ENCODE assay signal across 9 cellular contexts in the genomic region with DNA sequence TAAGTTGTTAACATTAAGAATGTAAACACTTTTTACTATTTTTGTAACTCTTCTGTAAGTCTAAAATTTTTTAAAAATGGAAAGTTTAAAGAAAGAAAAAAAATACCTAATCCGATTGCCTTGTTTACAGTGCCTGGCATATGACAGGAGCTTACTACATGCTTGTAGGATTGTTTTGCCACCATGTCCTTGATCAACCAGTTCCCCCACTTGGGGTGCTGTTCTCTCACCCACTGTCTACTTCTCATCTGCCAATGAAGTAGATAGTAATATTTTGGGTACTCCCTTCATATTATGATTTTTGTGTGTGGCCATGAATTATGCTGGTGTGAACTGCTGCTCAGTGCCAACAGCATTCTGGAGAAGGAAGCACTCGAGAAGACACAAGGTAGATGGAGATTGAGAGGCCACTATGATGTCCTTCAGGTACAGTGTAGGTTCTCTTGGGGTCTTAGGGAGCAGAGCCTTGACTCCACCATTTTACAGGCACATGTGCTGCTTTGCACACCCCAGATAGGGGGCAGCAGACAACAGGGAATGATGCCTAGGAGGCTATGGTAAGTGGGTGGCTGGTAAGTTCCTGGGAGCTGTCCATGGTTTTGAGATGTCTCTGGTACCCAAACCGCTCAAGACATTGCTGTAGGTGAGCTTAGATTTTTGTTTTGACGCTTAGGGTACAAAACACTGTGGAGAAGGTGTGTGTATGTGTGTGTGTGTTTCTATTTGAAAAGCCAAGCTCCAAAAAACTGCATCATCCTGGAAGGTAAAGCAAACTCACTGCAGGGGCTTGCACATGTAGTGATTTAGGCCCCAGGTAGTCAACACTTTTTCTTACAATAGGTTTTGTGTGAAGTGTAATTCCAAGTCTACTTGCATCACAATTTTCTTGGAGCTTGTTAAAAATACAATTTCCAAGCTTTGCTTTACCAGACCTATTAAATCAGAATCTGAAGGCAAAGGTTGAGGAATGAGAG.
DNase-seq lines count a peak whose midpoint lies in the region; ATAC-seq, FAIRE-seq and TF ChIP-seq lines count a peak whose summit lies in the region.
"Had no signal": no experiment of that assay in that cellular context is flagged by ENCODE, and none has a peak within 500 bp of the region (broad histone marks: within the 10 kb centered on the region; RNA-seq: fewer than 3 reads in every experiment).

No MANE protein-coding gene starts in this region.

- no peak overlapping the region for H4K8ac ChIP-seq in H9 (replicated peaks; ENCODE audit: insufficient read length, low read depth, low read length)

- H3K79me2 ChIP-seq in H9 (ENCODE audit: insufficient read depth, low read length) (no peaks in the 10 kb centered on the region; the same call in 1 of the 2 replicates), K562 (ENCODE audit: control insufficient read depth, insufficient read depth, low read length) (no peaks in the 10 kb centered on the region)

- no peak overlapping the region for H2BK12ac ChIP-seq in H9 (ENCODE audit: insufficient read length, low read depth, low read length)

- H3K14ac ChIP-seq in H9 (ENCODE audit: insufficient read depth, low read length), result no peak overlapping the region

- no peaks in the 10 kb centered on the region for H3K27me3 Mint-ChIP-seq in H9 (ENCODE audit: low read depth)
- no peaks in the 10 kb centered on the region for H3K27me3 Mint-ChIP-seq in activated T-helper 1 cell treated with anti-CD3 and anti-CD28 coated beads, Interleukin-12 subunit alpha, Interleukin-12 subunit beta, Interleukin-2, Interleukin-4 antibody, amounts not matched to agents 30 ng/mL and 10 ng/mL and 1 ng/mL, durations not matched to agents 14 hours and 24 hours and 36 hours (ENCODE audit: insufficient read depth)

- no peak overlapping the region for H4K5ac ChIP-seq in H9 (ENCODE audit: insufficient read length, low read depth, low read length)

- TF ChIP-seq EP300 in K562 (IDR thresholded peaks at IDR 0.05; ENCODE audit: low read length), result no peak

- intact Hi-C loops in K562 (cut with micrococcal nuclease) (loop anchor here (5.0 kb wide), 1 partner anchor 608 kb away; no protein-coding TSS in a partner anchor), mucosa of descending colon (cut with DNase I, micrococcal nuclease) (loop anchor here in 1 of 2 donors (10.0 kb wide), 2 partner anchors 620 to 740 kb away; no protein-coding TSS in a partner anchor)
- intact Hi-C loops in activated T-helper 1 cell treated with anti-CD3 and anti-CD28 coated beads, Interleukin-12 subunit alpha, Interleukin-12 subunit beta, Interleukin-2, Interleukin-4 antibody, amounts not matched to agents 30 ng/mL and 10 ng/mL and 1 ng/mL, durations not matched to agents 14 hours and 24 hours and 36 hours (cut with micrococcal nuclease), result loop anchor here (10.0 kb wide), 1 partner anchor 610 kb away; no protein-coding TSS in a partner anchor

- no peaks in the 10 kb centered on the region for H4K20me1 ChIP-seq in H9 (ENCODE audit: control insufficient read depth, insufficient read depth, insufficient read length)
- H4K20me1 ChIP-seq in K562 (replicated peaks; ENCODE audit: control insufficient read depth, insufficient read depth, low read length), result no peaks in the 10 kb centered on the region

- H3K4me1 ChIP-seq in H9 (ENCODE audit: insufficient read depth, low read length) (peaks cover 5% of the 10 kb centered on the region; the same call in 1 of the 2 replicates), K562 (replicated peaks in 1 of 2; ENCODE audit: control insufficient read depth in 2 of 2, insufficient read depth in 2 of 2, low read length in 2 of 2) (no peaks in the 10 kb centered on the region), mucosa of descending colon (ENCODE audit: low read depth) (no peaks in the 10 kb centered on the region)

- H3K36me3 ChIP-seq in K562 (ENCODE audit: control insufficient read depth, insufficient read depth, low read length) (no peaks in the 10 kb centered on the region), mucosa of descending colon (ENCODE audit: low read depth) (no peaks in the 10 kb centered on the region)

- H2BK120ac ChIP-seq in H9 (ENCODE audit: low read depth, low read length, poor library complexity, severe bottlenecking), result no peak overlapping the region

- CTCF ChIA-PET in K562 (lab: Yijun Ruan, JAX; ENCODE audit: low intra/inter-chr PET ratio), result no interaction called here

- no peak overlapping the region for H3K23ac ChIP-seq in H9 (ENCODE audit: insufficient read length, low read depth, low read length)

- no peaks in the 10 kb centered on the region for H3K79me1 ChIP-seq in H9 (ENCODE audit: insufficient read depth, low read depth, low read length, poor library complexity, severe bottlenecking)

- H2AK5ac ChIP-seq in H9 (ENCODE audit: insufficient read length, low read length), result no peak overlapping the region

- H3K56ac ChIP-seq in H9 (ENCODE audit: insufficient read length, low read depth, low read length), result no peak overlapping the region

- no peaks in the 10 kb centered on the region for H3K36me3 Mint-ChIP-seq in H9 (ENCODE audit: insufficient read depth in 1 of 3, low read depth in 3 of 3)
- no peaks in the 10 kb centered on the region for H3K36me3 Mint-ChIP-seq in activated T-helper 1 cell treated with anti-CD3 and anti-CD28 coated beads, Interleukin-12 subunit alpha, Interleukin-12 subunit beta, Interleukin-2, Interleukin-4 antibody, amounts not matched to agents 30 ng/mL and 10 ng/mL and 1 ng/mL, durations not matched to agents 14 hours and 24 hours and 36 hours (ENCODE audit: low read depth)

- H3K27ac ChIP-seq in H9 (ENCODE audit: insufficient read length, low read depth, low read length) (no peak overlapping the region), K562 (ENCODE audit: extremely low read depth, low read depth, low read length) (no peak overlapping the region)

- peak; percentile 95 for TF ChIP-seq CTCF in H9 (conservative IDR thresholded peaks at IDR 0.05)
- TF ChIP-seq CTCF in K562 (IDR thresholded peaks at IDR 0.05 in 2 of 3, conservative IDR thresholded peaks at IDR 0.05 in 1 of 3; ENCODE audit: insufficient read depth in 2 of 3, low read depth in 1 of 3, low read length in 3 of 3), result peak; percentile 39 to 43 (median 40); a peak in 5 of 6 replicates
- TF ChIP-seq CTCF in mucosa of descending colon (IDR thresholded peaks at IDR 0.05), result peak; percentile 33

- no peak overlapping the region for H3K4ac ChIP-seq in H9 (ENCODE audit: low read depth, low read length)

- no peak overlapping the region for H2BK15ac ChIP-seq in H9 (ENCODE audit: low read depth, low read length)

- H3K4me3 ChIP-seq in K562 (no peak overlapping the region), mucosa of descending colon (no peak overlapping the region)

- no peaks in the 10 kb centered on the region for H3K23me2 ChIP-seq in H9 (ENCODE audit: insufficient read length, low read depth, low read length, poor library complexity, severe bottlenecking)

- FAIRE-seq in K562 (lab: Jason Lieb, UNC), result no peak

- no peak for TF ChIP-seq POLR2A in K562 (conservative IDR thresholded peaks at IDR 0.05)

- no peak overlapping the region for H3T11ph ChIP-seq in H9 (ENCODE audit: low read length)

- H3K27me3 ChIP-seq in H9 (ENCODE audit: insufficient read depth, low read length), result no peaks in the 10 kb centered on the region
- H3K27me3 ChIP-seq in K562 (ENCODE audit: control insufficient read depth in 2 of 2, insufficient read depth in 2 of 2, low read length in 2 of 2), result no peaks in the 10 kb centered on the region

- in situ Hi-C loops in K562 (cut with MboI), result loop anchor here (25.0 kb wide), 1 partner anchor 748 kb away; no protein-coding TSS in a partner anchor

- POLR2A ChIA-PET in K562 (lab: Yijun Ruan, JAX), result no interaction called here

- H3K9me3 ChIP-seq in H9 (ENCODE audit: control insufficient read depth, low read depth, low read length) (no peaks in the 10 kb centered on the region), K562 (replicated peaks; ENCODE audit: control insufficient read depth, insufficient read depth, low read depth, low read length) (no peaks in the 10 kb centered on the region), mucosa of descending colon (no peaks in the 10 kb centered on the region)

- no peak overlapping the region; a peak in 1 of 7 replicates for H3K27ac Mint-ChIP-seq in H9
- H3K27ac Mint-ChIP-seq in activated T-helper 1 cell treated with anti-CD3 and anti-CD28 coated beads, Interleukin-12 subunit alpha, Interleukin-12 subunit beta, Interleukin-2, Interleukin-4 antibody, amounts not matched to agents 30 ng/mL and 10 ng/mL and 1 ng/mL, durations not matched to agents 14 hours and 24 hours and 36 hours, result no peak overlapping the region

- H3K9ac ChIP-seq in H9 (ENCODE audit: extremely low read depth, insufficient read length, low read length) (no peak overlapping the region), K562 (ENCODE audit: insufficient read depth in 1 of 2, low read depth in 2 of 2, low read length in 2 of 2) (no peak overlapping the region)

- no peak overlapping the region for H2BK5ac ChIP-seq in H9 (ENCODE audit: insufficient read length, low read length)

- no CpG with 5 or more reads among the region's 4 CpGs for WGBS in H9 (ENCODE audit: extremely low coverage, insufficient read length, low lambda C conversion rate)
- WGBS in K562 (ENCODE audit: insufficient coverage, low coverage, missing lambda C conversion rate), result 0% methylated on average over 3 of the region's 4 CpGs

- DNase-seq in DMS153 treated with DMSO at 0.1 percent for 48 hours (lab: John Stamatoyannopoulos, UW; ENCODE audit: unreplicated experiment), result peak; percentile 59
- peak; percentile 90 for DNase-seq in H9
- DNase-seq in NCI-H774 (lab: John Stamatoyannopoulos, UW), result peak; percentile 6
- peak; percentile 11 to 41 (median 14) for DNase-seq in K562 (ENCODE audit: extremely low read depth in 1 of 4, low spot score in 3 of 4)
- peak in 2 of 3 donors; percentile 59 to 77 for DNase-seq in mucosa of descending colon
- DNase-seq in activated T-helper 1 cell treated with anti-CD3 and anti-CD28 coated beads, Interleukin-12 subunit alpha, Interleukin-12 subunit beta, Interleukin-2, Interleukin-4 antibody, amounts not matched to agents 30 ng/mL and 10 ng/mL and 1 ng/mL, durations not matched to agents 14 hours and 24 hours and 36 hours (ENCODE audit: low spot score), result no peak
- DNase-seq in 8988T, result no peak
- no peak for DNase-seq in DMS79 (lab: John Stamatoyannopoulos, UW)
- DNase-seq: left cardiac atrium had no signal

- no peaks in the 10 kb centered on the region; a peak in 2 of 5 replicates for H3K9me3 Mint-ChIP-seq in H9
- no peaks in the 10 kb centered on the region for H3K9me3 Mint-ChIP-seq in activated T-helper 1 cell treated with anti-CD3 and anti-CD28 coated beads, Interleukin-12 subunit alpha, Interleukin-12 subunit beta, Interleukin-2, Interleukin-4 antibody, amounts not matched to agents 30 ng/mL and 10 ng/mL and 1 ng/mL, durations not matched to agents 14 hours and 24 hours and 36 hours

- BruUV-seq in K562 (replicated peaks; lab: Mats Ljungman, UMichigan), result no TSS peak

- TF ChIP-seq RAD21 in K562 (CRISPR knock-in tag; conservative IDR thresholded peaks at IDR 0.05 in 1 of 2, IDR thresholded peaks at IDR 0.05 in 1 of 2), result peak; percentile 32 to 65; a peak in 3 of 4 replicates

- H3K4me1 Mint-ChIP-seq in H9, result peaks cover 9 to 14% of the 10 kb centered on the region in 2 experiments
- no peaks in the 10 kb centered on the region for H3K4me1 Mint-ChIP-seq in activated T-helper 1 cell treated with anti-CD3 and anti-CD28 coated beads, Interleukin-12 subunit alpha, Interleukin-12 subunit beta, Interleukin-2, Interleukin-4 antibody, amounts not matched to agents 30 ng/mL and 10 ng/mL and 1 ng/mL, durations not matched to agents 14 hours and 24 hours and 36 hours (ENCODE audit: low read depth)

- H3K18ac ChIP-seq in H9 (ENCODE audit: insufficient read length, low read depth, low read length), result no peak overlapping the region

- ATAC-seq in K562, result no peak
- ATAC-seq in mucosa of descending colon, result peak; percentile 93

- H3K4me2 ChIP-seq in H9 (ENCODE audit: insufficient read depth, insufficient read length, low read length) (no peak overlapping the region), K562 (ENCODE audit: insufficient read depth, low read length) (no peak overlapping the region)

- no peaks in the 10 kb centered on the region for H3K9me1 ChIP-seq in K562 (ENCODE audit: control insufficient read depth, insufficient read depth, low read length)

- no peak overlapping the region for H2BK20ac ChIP-seq in H9 (ENCODE audit: low read depth, low read length, poor library complexity, severe bottlenecking)

- H4K91ac ChIP-seq in H9 (ENCODE audit: insufficient read length, low read depth, low read length), result no peak overlapping the region

- H3K4me3 Mint-ChIP-seq in H9, result no peak overlapping the region
- H3K4me3 Mint-ChIP-seq in activated T-helper 1 cell treated with anti-CD3 and anti-CD28 coated beads, Interleukin-12 subunit alpha, Interleukin-12 subunit beta, Interleukin-2, Interleukin-4 antibody, amounts not matched to agents 30 ng/mL and 10 ng/mL and 1 ng/mL, durations not matched to agents 14 hours and 24 hours and 36 hours, result no peak overlapping the region

- H2AFZ ChIP-seq in H9 (ENCODE audit: low read length) (no peak overlapping the region), K562 (ENCODE audit: low read depth, low read length) (no peak overlapping the region)

Comparison
In these comparisons a context has a peak if more than half of its experiments do, and no peak if none do; other contexts are left out.
1. DNase-seq: peak in DMS153 treated with DMSO at 0.1 percent for 48 hours (single experiment), H9 (single experiment), NCI-H774 (single experiment), K562 (4 of 4) and mucosa of descending colon (2 of 3); none in activated T-helper 1 cell treated with anti-CD3 and anti-CD28 coated beads, Interleukin-12 subunit alpha, Interleukin-12 subunit beta, Interleukin-2, Interleukin-4 antibody, amounts not matched to agents 30 ng/mL and 10 ng/mL and 1 ng/mL, durations not matched to agents 14 hours and 24 hours and 36 hours (single experiment), 8988T (single experiment) and DMS79 (single experiment).
2. CTCF ChIP-seq: peak in every context shown above with its lines; median percentile 95 in H9; 40 in K562; 33 in mucosa of descending colon.